ENCODE assay signal across 33 cellular contexts in the genomic region with DNA sequence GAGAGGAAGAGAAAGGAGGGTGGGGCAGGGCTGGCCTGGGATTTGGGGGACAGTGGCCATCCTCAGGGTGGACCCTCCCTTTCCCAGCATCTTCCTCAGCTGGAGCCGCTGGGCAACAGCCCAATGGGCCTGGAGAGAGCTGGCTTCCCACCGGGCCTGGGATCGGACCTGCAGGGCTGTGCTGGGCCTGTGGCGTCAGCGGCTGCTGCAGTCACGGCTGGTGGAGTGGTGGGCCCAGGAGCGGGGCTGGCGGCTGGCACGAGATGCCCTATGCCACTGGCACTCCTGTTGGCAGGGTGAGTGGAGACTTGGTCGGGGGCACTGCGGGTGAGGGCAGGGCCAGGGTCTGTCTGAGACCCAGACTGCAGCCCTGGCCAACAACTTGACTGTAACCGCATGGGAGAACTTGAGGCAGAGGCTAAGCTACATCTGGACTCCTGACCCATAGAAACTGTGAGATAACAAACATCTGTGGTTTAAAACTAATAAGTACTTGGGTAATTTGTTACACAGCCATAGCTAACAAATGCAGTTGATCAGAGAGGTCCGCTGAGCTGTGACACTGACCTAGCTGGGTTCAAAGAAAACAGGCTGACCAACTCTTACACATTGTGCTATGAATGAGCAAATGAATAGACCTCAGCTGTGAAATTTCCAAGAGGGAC. TPM values are rescaled to one million over a fixed set of nuclear protein-coding genes. Genes with fewer than 3 reads are reported as not detected.
"Had no signal": no experiment of that assay in that cellular context is flagged by ENCODE, and none has a peak within 500 bp of the region (broad histone marks: within the 10 kb centered on the region; RNA-seq: fewer than 3 reads in every experiment).

No MANE protein-coding gene starts in this region.

- H3K4me1 ChIP-seq: foreskin keratinocyte had no signal

- DNase-seq: activated CD4-positive, alpha-beta memory T cell treated with anti-CD3 and anti-CD28 coated beads for 36 hours; activated CD4-positive, alpha-beta T cell treated with anti-CD3 and anti-CD28 coated beads for 36 hours; activated CD4-positive, alpha-beta T cell treated with anti-CD3 and anti-CD28 coated beads, Interleukin-2, amount 10 ng/mL, durations not matched to agents 24 days and 14 days; activated CD4-positive, CD25-positive, alpha-beta regulatory T cell; activated CD4-positive, CD25-positive, alpha-beta regulatory T cell treated with anti-CD3 and anti-CD28 coated beads, Interleukin-2, amount 50 U/mL, for 72 hours; activated CD8-positive, alpha-beta memory T cell treated with anti-CD3 and anti-CD28 coated beads, Interleukin-2, amount 10 ng/mL, durations not matched to agents 7 days and 5 days; activated CD8-positive, alpha-beta memory T cell treated with anti-CD3 and anti-CD28 coated beads, Interleukin-2, amount 50 U/mL, for 4 hours; activated CD8-positive, alpha-beta T cell treated with anti-CD3 and anti-CD28 coated beads, Interleukin-2, amount 10 ng/mL, durations not matched to agents 7 days and 5 days; activated effector memory CD4-positive, alpha-beta T cell treated with anti-CD3 and anti-CD28 coated beads, Interleukin-2, amount 50 U/mL, for 16 hours; activated naive CD4-positive, alpha-beta T cell treated with anti-CD3 and anti-CD28 coated beads for 36 hours; activated naive CD8-positive, alpha-beta T cell treated with anti-CD3 and anti-CD28 coated beads for 36 hours; activated naive CD8-positive, alpha-beta T cell treated with anti-CD3 and anti-CD28 coated beads, Interleukin-2, amount 50 U/mL, for 24 hours; activated T-cell treated with anti-CD3 and anti-CD28 coated beads, Interleukin-2, amount 50 U/mL, for 1 hour; activated T-cell treated with anti-CD3 and anti-CD28 coated beads, Interleukin-2, amount 50 U/mL, for 48 hours; adrenal gland; amygdala; body of pancreas; caudate nucleus; cortex of kidney; dermis blood vessel endothelial cell; effector CD4-positive, alpha-beta T cell; effector memory CD8-positive, alpha-beta T cell; erythroblast; foreskin keratinocyte; gastrocnemius medialis; T-helper 2 cell had no signal

- H3K36me3 ChIP-seq: adrenal gland, esophagus muscularis mucosa, gastrocnemius medialis had no signal

- H3K27me3 ChIP-seq: adrenal gland, body of pancreas, esophagus muscularis mucosa, foreskin keratinocyte, gastrocnemius medialis had no signal

- H3K27ac ChIP-seq: adrenal gland, body of pancreas, esophagus muscularis mucosa, foreskin keratinocyte, gastrocnemius medialis had no signal

- H3K4me3 ChIP-seq: adrenal gland, body of pancreas, esophagus muscularis mucosa, gastrocnemius medialis had no signal

- H3K9me3 ChIP-seq: adrenal gland, body of pancreas, esophagus muscularis mucosa, gastrocnemius medialis had no signal

- ATAC-seq: activated CD4-positive, alpha-beta T cell treated with anti-CD3 and anti-CD28 coated beads for 36 hours; activated CD8-positive, alpha-beta memory T cell treated with anti-CD3 and anti-CD28 coated beads, Interleukin-2, amount 10 ng/mL, durations not matched to agents 7 days and 5 days; activated CD8-positive, alpha-beta T cell treated with anti-CD3 and anti-CD28 coated beads, Interleukin-2, amount 10 ng/mL, durations not matched to agents 7 days and 5 days; activated naive CD8-positive, alpha-beta T cell treated with anti-CD3 and anti-CD28 coated beads, Interleukin-2, amount 50 U/mL, for 24 hours; body of pancreas; effector memory CD8-positive, alpha-beta T cell; foreskin keratinocyte; gastrocnemius medialis had no signal

RNA-seq across cellular contexts. Expression of gene C1orf167, which starts 17.9 kb away (rescaled TPM):
- total RNA-seq: activated CD4-positive, alpha-beta memory T cell treated with anti-CD3 and anti-CD28 coated beads for 36 hours; activated CD4-positive, alpha-beta T cell treated with anti-CD3 and anti-CD28 coated beads for 36 hours; activated CD4-positive, alpha-beta T cell treated with anti-CD3 and anti-CD28 coated beads, Interleukin-2, amount 10 ng/mL, durations not matched to agents 24 days and 14 days; activated CD8-positive, alpha-beta memory T cell treated with anti-CD3 and anti-CD28 coated beads for 36 hours; activated CD8-positive, alpha-beta memory T cell treated with anti-CD3 and anti-CD28 coated beads, Interleukin-2, amount 10 ng/mL, durations not matched to agents 7 days and 5 days; activated CD8-positive, alpha-beta T cell treated with anti-CD3 and anti-CD28 coated beads, Interleukin-2, amount 10 ng/mL, durations not matched to agents 7 days and 5 days; activated naive CD4-positive, alpha-beta T cell treated with anti-CD3 and anti-CD28 coated beads for 36 hours; activated naive CD8-positive, alpha-beta T cell treated with anti-CD3 and anti-CD28 coated beads for 36 hours; activated T-helper 1 cell treated with anti-CD3 and anti-CD28 coated beads, Interleukin-12 subunit alpha, Interleukin-12 subunit beta, Interleukin-2, Interleukin-4 antibody, amounts not matched to agents 30 ng/mL and 10 ng/mL and 1 ng/mL, durations not matched to agents 14 hours and 24 hours and 36 hours; activated T-helper 2 cell treated with anti-CD3 and anti-CD28 coated beads, Interferon-gamma antibody, Interleukin-2, Interleukin-4, amounts not matched to agents 10 μg/mL and 5 μg/mL and 100 μg/mL, durations not matched to agents 14 hours and 24 hours and 36 hours; body of pancreas; chondrocyte; dermis blood vessel endothelial cell; foreskin keratinocyte; glomerular endothelial cell; T-helper 1 cell treated with Interleukin-12 subunit alpha and Interleukin-12 subunit beta and Interleukin-4 antibody, amounts not matched to agents 30 ng/mL and 1 ng/mL, for 36 hours had no signal
- polyA plus RNA-seq: foreskin keratinocyte had no signal
